Comparison of ENCODE assay signal across 3 cellular contexts in genomic region chr12:73623421-73623820, GRCh38.
"Had no signal": no experiment of that assay in that cellular context is flagged by ENCODE, and none has a peak within 500 bp of the region (broad histone marks: within the 10 kb centered on the region; RNA-seq: fewer than 3 reads in every experiment).

No MANE protein-coding gene starts in this region.

- DNase-seq: GDM1, GF-D8 had no signal

- ATAC-seq: GM12878 had no signal

- H3K4me3 ChIP-seq: GM12878 had no signal
